Comparison of ENCODE assay signal across 18 cellular contexts in genomic region chr9:3495850-3496249, GRCh38.
"Had no signal": no experiment of that assay in that cellular context is flagged by ENCODE, and none has a peak within 500 bp of the region (broad histone marks: within the 10 kb centered on the region; RNA-seq: fewer than 3 reads in every experiment).

No MANE protein-coding gene starts in this region.

- ATAC-seq: activated CD8-positive, alpha-beta T cell treated with anti-CD3 and anti-CD28 coated beads, Interleukin-2, amount 10 ng/mL, durations not matched to agents 7 days and 5 days; effector memory CD8-positive, alpha-beta T cell; naive thymus-derived CD8-positive, alpha-beta T cell; T-cell had no signal

- H3K4me3 ChIP-seq: hepatocyte had no signal

- DNase-seq: activated CD4-positive, alpha-beta T cell treated with anti-CD3 and anti-CD28 coated beads, Interleukin-2, amount 10 ng/mL, durations not matched to agents 7 days and 5 days; activated CD8-positive, alpha-beta T cell treated with anti-CD3 and anti-CD28 coated beads, Interleukin-2, amount 10 ng/mL, durations not matched to agents 7 days and 5 days; activated naive CD4-positive, alpha-beta T cell treated with anti-CD3 and anti-CD28 coated beads for 36 hours; activated T-cell treated with anti-CD3 and anti-CD28 coated beads, Interleukin-2, amount 50 U/mL, for 24 hours; cerebellar nuclear complex; effector memory CD8-positive, alpha-beta T cell; foreskin fibroblast; mesendoderm; naive thymus-derived CD8-positive, alpha-beta T cell; stimulated activated CD4-positive, alpha-beta T cell treated with anti-CD3 and anti-CD28 coated beads, Interleukin-1b, Interleukin-23, amount 100 ng/mL, for 48 hours; stimulated activated CD8-positive, alpha-beta memory T cell treated with anti-CD3 and anti-CD28 coated beads, Interleukin-4, amount 100 ng/mL, for 48 hours; stimulated activated naive CD4-positive, alpha-beta T cell; T-cell; T-helper 9 cell had no signal

- H3K27ac ChIP-seq: epithelial cell of prostate, hepatocyte, neutrophil had no signal

- H3K27me3 Mint-ChIP-seq: activated CD4-positive, alpha-beta T cell treated with anti-CD3 and anti-CD28 coated beads, Interleukin-2, amount 10 ng/mL, durations not matched to agents 7 days and 5 days; activated T-cell treated with anti-CD3 and anti-CD28 coated beads, Interleukin-2, amount 50 U/mL, for 24 hours; dendritic cell treated with granulocyte-macrophage colony-stimulating factor and Interleukin-4, amounts not matched to agents 40 ng/mL and 50 ng/mL, for 4 days; effector memory CD8-positive, alpha-beta T cell; naive thymus-derived CD8-positive, alpha-beta T cell; T-cell had no signal

- H3K4me3 Mint-ChIP-seq: activated CD4-positive, alpha-beta T cell treated with anti-CD3 and anti-CD28 coated beads, Interleukin-2, amount 10 ng/mL, durations not matched to agents 7 days and 5 days; activated CD8-positive, alpha-beta T cell treated with anti-CD3 and anti-CD28 coated beads, Interleukin-2, amount 10 ng/mL, durations not matched to agents 7 days and 5 days; activated naive CD4-positive, alpha-beta T cell treated with anti-CD3 and anti-CD28 coated beads for 36 hours; activated T-cell treated with anti-CD3 and anti-CD28 coated beads, Interleukin-2, amount 50 U/mL, for 24 hours; dendritic cell treated with granulocyte-macrophage colony-stimulating factor and Interleukin-4, amounts not matched to agents 40 ng/mL and 50 ng/mL, for 4 days; effector memory CD8-positive, alpha-beta T cell; naive thymus-derived CD8-positive, alpha-beta T cell; T-cell had no signal

- H3K9me3 ChIP-seq: neutrophil had no signal

- H3K36me3 ChIP-seq: neutrophil had no signal

- H3K9me3 Mint-ChIP-seq: dendritic cell treated with granulocyte-macrophage colony-stimulating factor and Interleukin-4, amounts not matched to agents 40 ng/mL and 50 ng/mL, for 4 days; effector memory CD8-positive, alpha-beta T cell had no signal

- H3K27me3 ChIP-seq: hepatocyte, neutrophil had no signal

- H3K27ac Mint-ChIP-seq: activated CD4-positive, alpha-beta T cell treated with anti-CD3 and anti-CD28 coated beads, Interleukin-2, amount 10 ng/mL, durations not matched to agents 7 days and 5 days; activated CD8-positive, alpha-beta T cell treated with anti-CD3 and anti-CD28 coated beads, Interleukin-2, amount 10 ng/mL, durations not matched to agents 7 days and 5 days; activated naive CD4-positive, alpha-beta T cell treated with anti-CD3 and anti-CD28 coated beads for 36 hours; activated T-cell treated with anti-CD3 and anti-CD28 coated beads, Interleukin-2, amount 50 U/mL, for 24 hours; dendritic cell treated with granulocyte-macrophage colony-stimulating factor and Interleukin-4, amounts not matched to agents 40 ng/mL and 50 ng/mL, for 4 days; effector memory CD8-positive, alpha-beta T cell; naive thymus-derived CD8-positive, alpha-beta T cell; T-cell had no signal
